19 cellular contexts compared by ENCODE assay signal in genomic region chr20:45904583-45905504, GRCh38.
"Had no signal": no experiment of that assay in that cellular context is flagged by ENCODE, and none has a peak within 500 bp of the region (broad histone marks: within the 10 kb centered on the region; RNA-seq: fewer than 3 reads in every experiment).

No MANE protein-coding gene starts in this region.

- H3K4me3 ChIP-seq: lung, psoas muscle, right lobe of liver, spleen, suprapubic skin, upper lobe of left lung had no signal

- H3K4me1 ChIP-seq: psoas muscle, right lobe of liver had no signal

- H3K4me3 Mint-ChIP-seq: endodermal cell; naive thymus-derived CD8-positive, alpha-beta T cell; T-helper 2 cell treated with Interferon-gamma antibody and Interleukin-4, amounts not matched to agents 5 μg/mL and 100 μg/mL, for 36 hours had no signal

- H3K36me3 Mint-ChIP-seq: naive thymus-derived CD8-positive, alpha-beta T cell had no signal

- DNase-seq: activated CD4-positive, alpha-beta T cell treated with anti-CD3 and anti-CD28 coated beads, Interleukin-2, amount 50 U/mL, for 1 hour; activated naive CD4-positive, alpha-beta T cell treated with anti-CD3 and anti-CD28 coated beads, Interleukin-2, amount 50 U/mL, for 16 hours; activated T-cell treated with anti-CD3 and anti-CD28 coated beads, Interleukin-2, amount 50 U/mL, for 1 hour; cerebellar nuclear complex; dermis blood vessel endothelial cell; endodermal cell; glutamatergic neuron; left cardiac atrium; naive thymus-derived CD8-positive, alpha-beta T cell; occipital lobe; right lobe of liver; spleen; stimulated activated CD4-positive, alpha-beta T cell treated with anti-CD3 and anti-CD28 coated beads, Interleukin-1b, Interleukin-23, amount 100 ng/mL, for 48 hours; stimulated activated naive CD4-positive, alpha-beta T cell treated with Interleukin-2 at 50 U/mL for 16 hours; upper lobe of left lung had no signal

- H3K27me3 ChIP-seq: right lobe of liver, spleen, suprapubic skin, upper lobe of left lung had no signal

- H3K9me3 ChIP-seq: psoas muscle, right lobe of liver, spleen, suprapubic skin, upper lobe of left lung had no signal

- ATAC-seq: left cardiac atrium; naive thymus-derived CD8-positive, alpha-beta T cell; psoas muscle had no signal

- H3K36me3 ChIP-seq: right lobe of liver had no signal

- H3K9me3 Mint-ChIP-seq: endodermal cell; naive thymus-derived CD8-positive, alpha-beta T cell; T-helper 2 cell treated with Interferon-gamma antibody and Interleukin-4, amounts not matched to agents 5 μg/mL and 100 μg/mL, for 36 hours had no signal

- H3K27ac ChIP-seq: psoas muscle, right lobe of liver, spleen, suprapubic skin, upper lobe of left lung had no signal

- H3K4me1 Mint-ChIP-seq: endodermal cell had no signal

- H3K27me3 Mint-ChIP-seq: naive thymus-derived CD8-positive, alpha-beta T cell had no signal

- H3K27ac Mint-ChIP-seq: endodermal cell; T-helper 2 cell treated with Interferon-gamma antibody and Interleukin-4, amounts not matched to agents 5 μg/mL and 100 μg/mL, for 36 hours had no signal
